Comparison of ENCODE assay signal across 21 cellular contexts in the genomic region with DNA sequence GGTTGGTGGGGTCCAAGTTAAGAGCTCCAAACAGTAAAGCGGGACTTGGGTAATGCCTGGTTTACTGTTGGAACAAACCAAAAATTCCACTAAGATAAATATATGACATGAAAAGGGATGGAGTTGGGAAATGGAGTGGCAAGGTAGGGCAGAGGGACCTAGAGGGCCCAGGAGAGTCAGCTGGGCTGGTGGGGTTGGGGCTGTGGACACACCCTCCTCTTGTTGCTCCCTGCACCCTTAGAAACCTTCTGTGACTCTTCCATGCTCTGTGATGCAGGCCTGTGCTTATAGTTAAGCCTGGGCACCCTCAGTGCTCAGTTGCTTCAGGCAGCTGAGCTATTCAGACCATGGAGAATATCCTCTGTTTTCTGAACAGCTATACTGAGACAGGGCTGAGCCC. TPM values are rescaled to one million over a fixed set of nuclear protein-coding genes. Genes with fewer than 3 reads are reported as not detected.
"Had no signal": no experiment of that assay in that cellular context is flagged by ENCODE, and none has a peak within 500 bp of the region (broad histone marks: within the 10 kb centered on the region; RNA-seq: fewer than 3 reads in every experiment).

TSS of gene SPATA31D1 (plus strand) at position 301 of the 400 bp plus-strand sequence. CDS start at position 348, 47 bp downstream.

RNA-seq across cellular contexts. Expression of gene SPATA31D1, which starts in this region (rescaled TPM):
- total RNA-seq: activated naive CD4-positive, alpha-beta T cell treated with anti-CD3 and anti-CD28 coated beads for 36 hours; activated naive CD4-positive, alpha-beta T cell treated with anti-CD3 and anti-CD28 coated beads, Interleukin-2, amount 50 U/mL, for 72 hours; activated naive CD8-positive, alpha-beta T cell treated with anti-CD3 and anti-CD28 coated beads for 36 hours; activated naive CD8-positive, alpha-beta T cell treated with anti-CD3 and anti-CD28 coated beads, Interleukin-2, amount 10 ng/mL, durations not matched to agents 7 days and 5 days; activated T-cell treated with anti-CD3 and anti-CD28 coated beads, Interleukin-2, amount 50 U/mL, for 4 hours; activated T-cell treated with anti-CD3 and anti-CD28 coated beads, Interleukin-2, amount 50 U/mL, for 72 hours; activated T-helper 1 cell treated with anti-CD3 and anti-CD28 coated beads, Interleukin-12 subunit alpha, Interleukin-12 subunit beta, Interleukin-2, Interleukin-4 antibody, amounts not matched to agents 30 ng/mL and 10 ng/mL and 1 ng/mL, durations not matched to agents 14 hours and 24 hours and 36 hours; activated T-helper 17 cell treated with anti-CD3 and anti-CD28 coated beads, Interleukin-2, amount 50 U/mL, for 72 hours; activated T-helper 2 cell treated with anti-CD3 and anti-CD28 coated beads, Interferon-gamma antibody, Interleukin-2, Interleukin-4, amounts not matched to agents 10 μg/mL and 5 μg/mL and 100 μg/mL, durations not matched to agents 14 hours and 24 hours and 36 hours; adrenal gland; aorta; ascending aorta; astrocyte; body of pancreas; breast epithelium; bronchial epithelial cell; cardiac muscle cell; cardiac septum; cerebellum; chondrocyte had no signal
- polyA plus RNA-seq: adipose tissue, adrenal gland, aorta, cardiac muscle cell had no signal
